ENCODE assay signal across 8 cellular contexts in the genomic region with DNA sequence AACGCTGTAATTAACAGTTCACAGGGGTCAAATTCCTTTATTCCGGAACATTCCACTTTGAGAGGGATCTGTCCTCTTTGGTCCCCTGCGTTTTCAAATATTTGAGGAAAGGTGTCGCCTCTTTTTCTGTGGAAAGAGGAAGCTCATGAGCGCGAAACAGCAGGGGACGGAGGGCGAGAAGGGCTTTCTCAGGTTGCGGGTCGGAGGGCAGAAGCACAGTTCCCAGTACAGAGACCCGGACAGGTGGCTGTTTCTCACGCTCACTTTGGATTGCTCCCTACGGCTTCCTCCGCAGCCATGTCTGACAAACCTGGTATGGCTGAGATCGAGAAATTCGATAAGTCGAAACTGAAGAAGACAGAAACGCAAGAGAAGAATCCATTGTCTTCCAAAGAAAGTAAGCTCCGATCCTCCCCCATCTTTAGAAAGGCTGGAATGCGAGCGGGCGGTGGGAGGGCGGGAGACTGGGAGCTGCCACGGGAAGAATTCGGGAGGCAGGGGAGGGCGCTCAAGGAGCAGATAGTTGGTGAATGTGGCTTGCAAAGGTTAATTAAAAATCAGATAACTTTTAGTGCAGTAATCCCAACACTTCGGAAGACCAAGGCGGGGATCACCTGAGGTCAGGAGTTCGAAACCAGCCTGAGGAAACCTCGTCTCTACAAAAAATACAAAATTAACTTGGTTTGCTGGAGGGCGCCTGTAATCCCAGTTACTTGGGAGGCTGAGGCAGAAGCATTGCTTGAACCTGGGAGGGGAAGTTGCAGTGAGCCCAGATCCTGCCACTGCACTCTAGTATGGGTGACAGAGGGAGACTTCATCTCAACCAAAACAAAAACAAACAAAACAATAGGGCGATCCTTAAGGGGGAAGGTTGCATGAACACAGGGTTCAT. TPM values are rescaled to one million over a fixed set of nuclear protein-coding genes. Genes with fewer than 3 reads are reported as not detected.
DNase-seq lines count a peak whose midpoint lies in the region; TF ChIP-seq lines count a peak whose summit lies in the region.
"Had no signal": no experiment of that assay in that cellular context is flagged by ENCODE, and none has a peak within 500 bp of the region (broad histone marks: within the 10 kb centered on the region; RNA-seq: fewer than 3 reads in every experiment).

No MANE protein-coding gene starts in this region.

- H3K36me3 Mint-ChIP-seq in nephron progenitor cell (ENCODE audit: low read depth), result no peaks in the 10 kb centered on the region
- H3K36me3 Mint-ChIP-seq: IgD-negative memory B cell had no signal

- no peaks in the 10 kb centered on the region for H3K36me3 ChIP-seq in GM23248 (ENCODE audit: low read depth)
- H3K36me3 ChIP-seq in SJSA1, result no peaks in the 10 kb centered on the region
- no peaks in the 10 kb centered on the region for H3K36me3 ChIP-seq in sigmoid colon

- in situ Hi-C loops in GM23248 (cut with MboI), result no loop called here

- TF ChIP-seq EP300 in sigmoid colon (IDR thresholded peaks at IDR 0.05), result no peak

- H3K27me3 ChIP-seq in GM23248 (replicated peaks; ENCODE audit: insufficient read depth), result no peaks in the 10 kb centered on the region
- no peaks in the 10 kb centered on the region for H3K27me3 ChIP-seq in SJSA1 (replicated peaks)
- no peaks in the 10 kb centered on the region for H3K27me3 ChIP-seq in sigmoid colon

- intact Hi-C loops in sigmoid colon (cut with DNase I), result no loop called here

- H2AFZ ChIP-seq in GM23248, result peak overlapping the region; percentile 99

- H3K79me2 ChIP-seq in GM23248 (ENCODE audit: insufficient read depth), result no peaks in the 10 kb centered on the region

- H3F3A ChIP-seq in GM23248 (ENCODE audit: insufficient read depth), result no peaks in the 10 kb centered on the region

- no peaks in the 10 kb centered on the region for H3K9me2 ChIP-seq in GM23248 (ENCODE audit: insufficient read depth)

- peak overlapping the region; percentile 94 for H3K9ac ChIP-seq in GM23248

- TF ChIP-seq CTCF in sigmoid colon (IDR thresholded peaks at IDR 0.05) (no peak), nephron progenitor cell (IDR thresholded peaks at IDR 0.05) (no peak)

- no peaks in the 10 kb centered on the region for H3K4me1 Mint-ChIP-seq in nephron progenitor cell
- H3K4me1 Mint-ChIP-seq: IgD-negative memory B cell had no signal

- H3K27ac Mint-ChIP-seq in nephron progenitor cell, result no peak overlapping the region
- H3K27ac Mint-ChIP-seq: IgD-negative memory B cell had no signal

- no peak for TF ChIP-seq POLR2A in sigmoid colon (IDR thresholded peaks at IDR 0.05)

- WGBS in GM23248 (ENCODE audit: low coverage in 1 of 2, low lambda C conversion rate in 2 of 2, missing lambda C conversion rate in 2 of 2), 2 experiments, result 1 to 3% methylated on average over 14 to 32 of the region's 32 CpGs
- 0% methylated on average over 32 of the region's 32 CpGs for WGBS in sigmoid colon, 2 donors

- no peaks in the 10 kb centered on the region for H3K27me3 Mint-ChIP-seq in nephron progenitor cell (ENCODE audit: low read depth, poor library complexity)
- H3K27me3 Mint-ChIP-seq: IgD-negative memory B cell had no signal

- no peak overlapping the region for H3K4me3 Mint-ChIP-seq in nephron progenitor cell
- H3K4me3 Mint-ChIP-seq: IgD-negative memory B cell had no signal

- peak overlapping the region; percentile 98 for H3K4me2 ChIP-seq in GM23248 (ENCODE audit: unreplicated experiment)

- H3K4me1 ChIP-seq in GM23248 (ENCODE audit: insufficient read depth) (no peaks in the 10 kb centered on the region), SJSA1 (replicated peaks) (no peaks in the 10 kb centered on the region), sigmoid colon (peaks cover 0 to 15% (median 0%) of the 10 kb centered on the region in 4 donors)

- H3K9me3 Mint-ChIP-seq in nephron progenitor cell, result no peaks in the 10 kb centered on the region
- H3K9me3 Mint-ChIP-seq: IgD-negative memory B cell had no signal

- H3K27ac ChIP-seq in GM23248 (peak overlapping the region; percentile 91), SJSA1 (no peak overlapping the region), skin epidermis (peak overlapping the region in 12 of 21 experiments; percentile 71 to 97 (median 90)), sigmoid colon (peak overlapping the region in 2 of 4 donors; percentile 79 to 89)

- H4K20me1 ChIP-seq in GM23248 (ENCODE audit: insufficient read depth), result no peaks in the 10 kb centered on the region

- DNase-seq in GM23248 (peak; percentile 51), SJSA1 (ENCODE audit: low read depth in 1 of 2, low spot score in 2 of 2) (peak in 1 of 2 experiments; percentile 0), fibroblast of peridontal ligament (ENCODE audit: extremely low read depth) (peak; percentile 20), sigmoid colon (no peak), nephron progenitor cell (no peak), 8988T (no peak)

- H3K4me3 ChIP-seq in GM23248 (peak overlapping the region; percentile 87), SJSA1 (peak overlapping the region; percentile 12; the same call in 1 of the 2 replicates), skin epidermis (peak overlapping the region in 6 of 7 experiments; percentile 38 to 46 (median 44)), sigmoid colon (peak overlapping the region in 2 of 4 donors; percentile 52 to 53)

- H3K9me3 ChIP-seq in GM23248 (ENCODE audit: low read depth), result no peaks in the 10 kb centered on the region
- H3K9me3 ChIP-seq in SJSA1 (replicated peaks), result no peaks in the 10 kb centered on the region
- no peaks in the 10 kb centered on the region for H3K9me3 ChIP-seq in sigmoid colon

RNA-seq across cellular contexts. Expression of a gene that starts 0.6 kb away (rescaled TPM):
- 0.43 TPM in 1 of 2 replicates, not detected in the other for total RNA-seq in GM23248 (2014; rRNA removed; shearing (Covaris generic))
- polyA plus RNA-seq in GM23248 (2016; fragmentation: Nextera tagmentation; extraction: Ambion mirVana) (0.33 and 1.0 TPM in 2 replicates), sigmoid colon (1 to 10 TPM in 2 of 3 donors, not detected in 1; 8.6 to 9.5 TPM)
- total RNA-seq in SJSA1 (2014; rRNA removed; shearing (Covaris generic)), result 0.08 TPM in 1 of 2 replicates, not detected in the other
- total RNA-seq in sigmoid colon, result 1 to 10 TPM in 2 of 4 donors, not detected in 2; 2.9 to 3.0 TPM
- polyA plus RNA-seq: IgD-negative memory B cell had no signal

Comparison
In these comparisons a context has a peak if more than half of its experiments do, and no peak if none do; other contexts are left out.
1. DNase-seq: peak in GM23248 (single experiment) and fibroblast of peridontal ligament (single experiment); none in sigmoid colon (single experiment), nephron progenitor cell (single experiment) and 8988T (single experiment).